In genomic region chr5:10333154-10334006, GRCh38 we compare ENCODE assay signal across 9 cellular contexts. TPM values are rescaled to one million over a fixed set of nuclear protein-coding genes. Genes with fewer than 3 reads are reported as not detected.
A peak's percentile ranks its signal among the peaks of the same experiment; 100 is the strongest.
DNase-seq lines count a peak whose midpoint lies in the region; ATAC-seq, FAIRE-seq and TF ChIP-seq lines count a peak whose summit lies in the region.
"Had no signal": no experiment of that assay in that cellular context is flagged by ENCODE, and none has a peak within 500 bp of the region (broad histone marks: within the 10 kb centered on the region; RNA-seq: fewer than 3 reads in every experiment).

No MANE protein-coding gene starts in this region.

- peaks cover 60% of the 10 kb centered on the region for H3K27me3 Mint-ChIP-seq in stimulated activated memory B cell treated with anti-CD40 and anti-IgM and Interleukin-4, amounts not matched to agents 10 μg/mL and 1 μg/mL and 100 μg/mL, for 72 hours

- H3K4me1 ChIP-seq in ACC112 (ENCODE audit: control insufficient read depth, insufficient read depth, low read length, unreplicated experiment) = peaks cover 38% of the 10 kb centered on the region

- H2AFZ ChIP-seq in ACC112 (ENCODE audit: low read length, unreplicated experiment) = peak overlapping the region; percentile 88

- H3K9me3 ChIP-seq in MG63 = no peaks in the 10 kb centered on the region

- DNase-seq in MG63 = peak; percentile 64
- no peak for DNase-seq in bronchial epithelial cell (ENCODE audit: low read depth)
- peak; percentile 70 for DNase-seq in islet precursor cell
- DNase-seq in occipital lobe (lab: John Stamatoyannopoulos, UW) = no peak

- ATAC-seq in GM18867 (IDR thresholded peaks at IDR 0.05; ENCODE audit: unreplicated experiment) = peak; percentile 67
- peak; percentile 61 for ATAC-seq in stimulated activated memory B cell treated with anti-CD40 and anti-IgM and Interleukin-4, amounts not matched to agents 10 μg/mL and 1 μg/mL and 100 μg/mL, for 72 hours
- ATAC-seq in GM21825 (IDR thresholded peaks at IDR 0.05; ENCODE audit: unreplicated experiment) = no peak

- peak; percentile 26 for TF ChIP-seq CTCF in bronchial epithelial cell (IDR thresholded peaks at IDR 0.05; ENCODE audit: insufficient read depth, low read length, severe bottlenecking)

- no peaks in the 10 kb centered on the region for H3K79me2 ChIP-seq in ACC112 (ENCODE audit: control insufficient read depth, insufficient read depth, low read length, unreplicated experiment)

- H3K36me3 ChIP-seq in ACC112 (ENCODE audit: insufficient read depth, low read length) (no peaks in the 10 kb centered on the region), MG63 (no peaks in the 10 kb centered on the region), bronchial epithelial cell (ENCODE audit: control insufficient read depth, insufficient read depth, low read length) (no peaks in the 10 kb centered on the region)

- H3K4me3 ChIP-seq in ACC112 (ENCODE audit: low read depth, low read length) (peak overlapping the region; percentile 86), MG63 (peak overlapping the region; percentile 33), bronchial epithelial cell (ENCODE audit: low read depth, low read length) (peak overlapping the region; percentile 50)

- H3K36me3 Mint-ChIP-seq in stimulated activated memory B cell treated with anti-CD40 and anti-IgM and Interleukin-4, amounts not matched to agents 10 μg/mL and 1 μg/mL and 100 μg/mL, for 72 hours = no peaks in the 10 kb centered on the region

- FAIRE-seq in bronchial epithelial cell (lab: Jason Lieb, UNC) = no peak
- FAIRE-seq: islet of Langerhans had no signal

- no peaks in the 10 kb centered on the region for H3K9me3 Mint-ChIP-seq in stimulated activated memory B cell treated with anti-CD40 and anti-IgM and Interleukin-4, amounts not matched to agents 10 μg/mL and 1 μg/mL and 100 μg/mL, for 72 hours

- no peak overlapping the region for H3K27ac ChIP-seq in ACC112 (ENCODE audit: low read depth, low read length)

- H3K4me3 Mint-ChIP-seq in stimulated activated memory B cell treated with anti-CD40 and anti-IgM and Interleukin-4, amounts not matched to agents 10 μg/mL and 1 μg/mL and 100 μg/mL, for 72 hours = peak overlapping the region; percentile 89

- H3K27ac Mint-ChIP-seq in stimulated activated memory B cell treated with anti-CD40 and anti-IgM and Interleukin-4, amounts not matched to agents 10 μg/mL and 1 μg/mL and 100 μg/mL, for 72 hours = peak overlapping the region; percentile 84

- peaks cover 4% of the 10 kb centered on the region; the same call in 1 of the 2 replicates for H3K27me3 ChIP-seq in ACC112 (ENCODE audit: insufficient read depth, low read length)
- no peaks in the 10 kb centered on the region for H3K27me3 ChIP-seq in MG63
- peaks cover 8% of the 10 kb centered on the region for H3K27me3 ChIP-seq in bronchial epithelial cell (ENCODE audit: control insufficient read depth, insufficient read depth, low read length)

- H3K4me1 Mint-ChIP-seq in stimulated activated memory B cell treated with anti-CD40 and anti-IgM and Interleukin-4, amounts not matched to agents 10 μg/mL and 1 μg/mL and 100 μg/mL, for 72 hours = peaks cover 10% of the 10 kb centered on the region

RNA-seq across cellular contexts. Expression of gene MARCHF6, which starts 20.1 kb away (rescaled TPM):
- total RNA-seq in MG63 (2014; rRNA removed; shearing (Covaris generic); ENCODE audit: low replicate concordance) = 67.5 and 72.8 TPM in 2 replicates
- 62.7 and 65.0 TPM in 2 replicates for total RNA-seq in bronchial epithelial cell
- total RNA-seq in occipital lobe = 245 TPM

RNA-seq across cellular contexts. Expression of gene CMBL, which starts 25.7 kb away (rescaled TPM):
- 23.3 and 29.1 TPM in 2 replicates for total RNA-seq in MG63 (2014; rRNA removed; shearing (Covaris generic); ENCODE audit: low replicate concordance)
- 0.51 and 6.1 TPM in 2 replicates for total RNA-seq in bronchial epithelial cell
- 3.9 TPM for total RNA-seq in occipital lobe

Comparison
In these comparisons a context has a peak if more than half of its experiments do, and no peak if none do; other contexts are left out.
1. H3K4me3 ChIP-seq: peak in every context shown above with its lines; median percentile 86 in ACC112; 50 in bronchial epithelial cell; 33 in MG63.
2. DNase-seq: peak in MG63 (single experiment) and islet precursor cell (single experiment); none in bronchial epithelial cell (single experiment) and occipital lobe (single experiment).